Comparison of ENCODE assay signal across 8 cellular contexts in the genomic region with DNA sequence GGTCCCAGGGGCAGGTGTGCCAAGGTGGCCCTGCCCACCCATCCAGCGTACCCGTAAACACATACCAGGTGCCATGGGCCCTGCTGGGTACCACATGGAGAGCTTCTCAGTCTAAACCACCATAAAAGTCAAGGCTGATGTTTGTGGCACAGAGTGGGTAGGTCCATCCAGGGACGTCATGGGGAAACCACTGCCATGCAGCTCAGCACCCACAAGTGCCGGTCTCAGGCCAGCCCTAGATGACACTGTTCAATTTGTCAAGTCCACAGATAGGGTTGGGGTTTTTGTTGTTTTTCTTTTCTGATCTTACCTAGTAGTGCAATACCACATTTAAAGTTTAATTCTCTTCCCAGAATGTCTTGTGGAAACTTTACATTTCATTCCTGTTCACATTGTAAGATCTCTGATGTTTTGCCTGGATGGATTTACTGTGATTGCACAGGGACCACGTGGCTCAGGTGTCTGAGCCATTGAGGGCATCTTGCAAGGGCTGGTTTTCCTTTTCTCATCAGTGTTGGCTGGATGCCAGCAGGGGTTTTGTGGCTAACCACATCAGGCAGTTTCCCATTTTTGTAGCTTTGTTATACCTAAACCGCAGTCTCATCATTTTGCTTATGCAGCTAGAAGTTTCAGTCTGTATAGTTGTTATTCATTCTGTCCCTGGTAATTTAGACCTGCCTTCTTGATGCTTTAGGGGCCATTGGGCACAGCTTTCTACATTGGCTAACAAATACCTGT.
DNase-seq lines count a peak whose midpoint lies in the region; ATAC-seq lines count a peak whose summit lies in the region.

No MANE protein-coding gene starts in this region.

- H3K27me3 ChIP-seq in aorta (ENCODE audit: control insufficient read depth in 1 of 2, insufficient read depth in 2 of 2, low read length in 1 of 2) (no peaks in the 10 kb centered on the region), H7 (ENCODE audit: control insufficient read depth, insufficient read depth, low read length) (no peaks in the 10 kb centered on the region)

- 87 to 91% methylated on average over 6 of the region's 6 CpGs for WGBS in aorta, 2 donors

- H3K4me3 ChIP-seq in aorta (ENCODE audit: low read length in 2 of 2) (no peak overlapping the region), H7 (ENCODE audit: insufficient read depth, low read depth, low read length) (no peak overlapping the region)

- H3K36me3 Mint-ChIP-seq in activated CD8-positive, alpha-beta memory T cell treated with anti-CD3 and anti-CD28 coated beads, Interleukin-2, amount 10 ng/mL, durations not matched to agents 7 days and 5 days = peaks cover 28% of the 10 kb centered on the region
- peaks cover 46% of the 10 kb centered on the region for H3K36me3 Mint-ChIP-seq in stimulated activated effector memory CD8-positive, alpha-beta T cell treated with anti-CD3 and anti-CD28 coated beads, Interleukin-12 subunit alpha, Interleukin-12 subunit beta, amount 100 ng/mL, for 72 hours

- CTCF ChIA-PET in activated CD8-positive, alpha-beta memory T cell treated with anti-CD3 and anti-CD28 coated beads, Interleukin-2, amount 10 ng/mL, durations not matched to agents 7 days and 5 days (lab: Charles Lee) = interaction anchor here (0.9 to 1.3 kb wide), 2 partner anchors 66 to 365 kb away, joined by 3 read pairs; no protein-coding TSS in a partner anchor

- H3K36me3 ChIP-seq in aorta (ENCODE audit: control insufficient read depth in 1 of 2, insufficient read depth in 2 of 2, low read length in 1 of 2) (peaks cover 0 to 12% of the 10 kb centered on the region in 2 donors), H7 (replicated peaks; ENCODE audit: control insufficient read depth, insufficient read depth, low read length) (peaks cover 5% of the 10 kb centered on the region)

- H3K4me1 ChIP-seq in aorta (ENCODE audit: control insufficient read depth in 1 of 2, insufficient read depth in 2 of 2, low read length in 2 of 2) = no peaks in the 10 kb centered on the region

- ATAC-seq in Right ventricle myocardium superior (ENCODE audit: poor library complexity) (no peak), Right ventricle myocardium inferior (no peak), left ventricle myocardium superior (no peak), aorta (ENCODE audit: low FRiP score) (no peak)
- ATAC-seq in activated CD8-positive, alpha-beta memory T cell treated with anti-CD3 and anti-CD28 coated beads, Interleukin-2, amount 10 ng/mL, durations not matched to agents 7 days and 5 days = peak; percentile 75
- peak; percentile 93 for ATAC-seq in stimulated activated effector memory CD8-positive, alpha-beta T cell treated with anti-CD3 and anti-CD28 coated beads, Interleukin-12 subunit alpha, Interleukin-12 subunit beta, amount 100 ng/mL, for 72 hours

- H3K9me3 Mint-ChIP-seq in activated CD8-positive, alpha-beta memory T cell treated with anti-CD3 and anti-CD28 coated beads, Interleukin-2, amount 10 ng/mL, durations not matched to agents 7 days and 5 days (ENCODE audit: low read depth) = no peaks in the 10 kb centered on the region
- H3K9me3 Mint-ChIP-seq in stimulated activated effector memory CD8-positive, alpha-beta T cell treated with anti-CD3 and anti-CD28 coated beads, Interleukin-12 subunit alpha, Interleukin-12 subunit beta, amount 100 ng/mL, for 72 hours = no peaks in the 10 kb centered on the region

- peak; percentile 60 for DNase-seq in Right ventricle myocardium superior
- DNase-seq in Right ventricle myocardium inferior (ENCODE audit: missing footprints) = no peak
- DNase-seq in NCI-H69 (lab: John Stamatoyannopoulos, UW) = peak; percentile 11
- DNase-seq in activated CD8-positive, alpha-beta memory T cell treated with anti-CD3 and anti-CD28 coated beads, Interleukin-2, amount 10 ng/mL, durations not matched to agents 7 days and 5 days = peak; percentile 92
- DNase-seq in left ventricle myocardium superior = peak; percentile 44
- DNase-seq in stimulated activated effector memory CD8-positive, alpha-beta T cell treated with anti-CD3 and anti-CD28 coated beads, Interleukin-12 subunit alpha, Interleukin-12 subunit beta, amount 100 ng/mL, for 72 hours (ENCODE audit: low spot score in 2 of 2) = peak; percentile 89 to 97
- no peak for DNase-seq in aorta
- DNase-seq in H7 = no peak

- H3K27ac Mint-ChIP-seq in activated CD8-positive, alpha-beta memory T cell treated with anti-CD3 and anti-CD28 coated beads, Interleukin-2, amount 10 ng/mL, durations not matched to agents 7 days and 5 days = peak overlapping the region; percentile 52
- peak overlapping the region; percentile 93 for H3K27ac Mint-ChIP-seq in stimulated activated effector memory CD8-positive, alpha-beta T cell treated with anti-CD3 and anti-CD28 coated beads, Interleukin-12 subunit alpha, Interleukin-12 subunit beta, amount 100 ng/mL, for 72 hours

- H3K9me3 ChIP-seq in aorta (ENCODE audit: control insufficient read depth, low read length) = no peaks in the 10 kb centered on the region

- H3K4me3 Mint-ChIP-seq in activated CD8-positive, alpha-beta memory T cell treated with anti-CD3 and anti-CD28 coated beads, Interleukin-2, amount 10 ng/mL, durations not matched to agents 7 days and 5 days = peak overlapping the region; percentile 17
- H3K4me3 Mint-ChIP-seq in stimulated activated effector memory CD8-positive, alpha-beta T cell treated with anti-CD3 and anti-CD28 coated beads, Interleukin-12 subunit alpha, Interleukin-12 subunit beta, amount 100 ng/mL, for 72 hours = peak overlapping the region; percentile 15

- peaks cover 47% of the 10 kb centered on the region for H3K4me1 Mint-ChIP-seq in activated CD8-positive, alpha-beta memory T cell treated with anti-CD3 and anti-CD28 coated beads, Interleukin-2, amount 10 ng/mL, durations not matched to agents 7 days and 5 days
- H3K4me1 Mint-ChIP-seq in stimulated activated effector memory CD8-positive, alpha-beta T cell treated with anti-CD3 and anti-CD28 coated beads, Interleukin-12 subunit alpha, Interleukin-12 subunit beta, amount 100 ng/mL, for 72 hours = peaks cover 24% of the 10 kb centered on the region

- H3K27me3 Mint-ChIP-seq in activated CD8-positive, alpha-beta memory T cell treated with anti-CD3 and anti-CD28 coated beads, Interleukin-2, amount 10 ng/mL, durations not matched to agents 7 days and 5 days = peaks cover 14% of the 10 kb centered on the region

- intact Hi-C loops in Right ventricle myocardium superior (cut with DNase I) = no loop called here
- intact Hi-C loops in Right ventricle myocardium inferior (cut with DNase I) = no loop called here
- intact Hi-C loops in left ventricle myocardium superior (cut with micrococcal nuclease) = no loop called here
- intact Hi-C loops in aorta (cut with DNase I) = no loop called here

- H3K27ac ChIP-seq in aorta (ENCODE audit: low read depth in 1 of 2, low read length in 2 of 2) = no peak overlapping the region

Comparison
In these comparisons a context has a peak if more than half of its experiments do, and no peak if none do; other contexts are left out.
1. DNase-seq: peak in Right ventricle myocardium superior (single experiment), NCI-H69 (single experiment), activated CD8-positive, alpha-beta memory T cell treated with anti-CD3 and anti-CD28 coated beads, Interleukin-2, amount 10 ng/mL, durations not matched to agents 7 days and 5 days (single experiment), left ventricle myocardium superior (single experiment) and stimulated activated effector memory CD8-positive, alpha-beta T cell treated with anti-CD3 and anti-CD28 coated beads, Interleukin-12 subunit alpha, Interleukin-12 subunit beta, amount 100 ng/mL, for 72 hours (2 of 2); none in Right ventricle myocardium inferior (single experiment), aorta (0 of 2) and H7 (single experiment).
2. ATAC-seq: peak in activated CD8-positive, alpha-beta memory T cell treated with anti-CD3 and anti-CD28 coated beads, Interleukin-2, amount 10 ng/mL, durations not matched to agents 7 days and 5 days (single experiment) and stimulated activated effector memory CD8-positive, alpha-beta T cell treated with anti-CD3 and anti-CD28 coated beads, Interleukin-12 subunit alpha, Interleukin-12 subunit beta, amount 100 ng/mL, for 72 hours (single experiment); none in Right ventricle myocardium superior (single experiment), Right ventricle myocardium inferior (single experiment), left ventricle myocardium superior (single experiment) and aorta (single experiment).